ENCODE assay signal across 9 cellular contexts in the genomic region with DNA sequence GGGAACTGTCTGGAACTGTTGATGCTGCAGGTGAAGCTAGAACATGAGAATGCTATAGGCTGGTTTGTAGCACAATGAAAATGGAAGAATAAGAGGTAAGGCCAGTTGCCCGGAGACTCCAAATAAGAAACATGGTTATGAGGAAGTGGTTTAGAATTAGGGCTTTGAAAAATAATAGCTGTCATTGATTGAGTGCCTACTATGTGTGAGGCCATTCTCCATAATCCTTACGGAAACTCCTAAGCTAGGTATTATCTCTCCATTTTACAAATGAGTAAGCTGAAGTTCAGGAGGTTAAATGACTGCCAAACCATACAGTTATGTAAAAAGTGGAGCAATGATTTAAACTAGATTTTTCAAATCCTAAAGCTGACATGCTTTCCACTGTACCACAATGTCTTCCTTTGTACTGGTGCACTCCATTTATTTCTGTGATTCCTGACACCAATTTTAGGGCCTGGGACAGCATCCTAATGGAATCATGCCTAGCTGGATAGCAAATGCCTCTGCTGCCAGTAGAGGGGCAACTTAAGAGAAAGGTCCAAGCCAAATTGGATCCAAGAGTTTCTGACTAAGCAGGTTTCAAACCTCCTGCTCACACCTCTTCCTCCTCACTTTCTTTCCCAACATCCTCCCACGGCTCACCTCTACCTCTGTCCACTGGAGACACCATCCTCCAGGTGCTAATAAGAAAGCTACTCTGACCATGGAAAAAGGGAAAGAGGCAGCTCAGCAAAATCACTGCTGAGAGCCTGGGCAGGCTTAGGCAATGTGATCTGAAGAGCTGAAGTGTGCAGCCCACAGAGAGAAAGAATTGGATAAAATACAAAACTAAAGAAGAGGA. TPM values are rescaled to one million over a fixed set of nuclear protein-coding genes. Genes with fewer than 3 reads are reported as not detected.
A peak's percentile ranks its signal among the peaks of the same experiment; 100 is the strongest.
DNase-seq lines count a peak whose midpoint lies in the region; ATAC-seq, FAIRE-seq and TF ChIP-seq lines count a peak whose summit lies in the region.
"Had no signal": no experiment of that assay in that cellular context is flagged by ENCODE, and none has a peak within 500 bp of the region (broad histone marks: within the 10 kb centered on the region; RNA-seq: fewer than 3 reads in every experiment).

No MANE protein-coding gene starts in this region.

- peaks cover 21% of the 10 kb centered on the region for H3K4me1 Mint-ChIP-seq in T-helper 1 cell treated with Interleukin-12 subunit alpha and Interleukin-12 subunit beta and Interleukin-4 antibody, amounts not matched to agents 30 μg/mL and 1 μg/mL, for 36 hours (ENCODE audit: low read depth)
- H3K4me1 Mint-ChIP-seq in activated T-cell treated with anti-CD3 and anti-CD28 coated beads, Interleukin-2, amount 50 U/mL, for 72 hours (ENCODE audit: low read depth) = peaks cover 37% of the 10 kb centered on the region

- no peaks in the 10 kb centered on the region for H3K9me3 ChIP-seq in aorta (ENCODE audit: control insufficient read depth, low read length)

- no peak overlapping the region for H3K4me3 ChIP-seq in skin epidermis
- H3K4me3 ChIP-seq in aorta (ENCODE audit: low read length in 2 of 2) = no peak overlapping the region

- no peaks in the 10 kb centered on the region for H3K36me3 Mint-ChIP-seq in T-helper 1 cell treated with Interleukin-12 subunit alpha and Interleukin-12 subunit beta and Interleukin-4 antibody, amounts not matched to agents 30 μg/mL and 1 μg/mL, for 36 hours (ENCODE audit: low read depth)
- H3K36me3 Mint-ChIP-seq in activated T-cell treated with anti-CD3 and anti-CD28 coated beads, Interleukin-2, amount 50 U/mL, for 72 hours (ENCODE audit: insufficient read depth in 2 of 2) = peaks cover 2% of the 10 kb centered on the region in 2 donors

- H3K27ac ChIP-seq in skin epidermis = peak overlapping the region in 12 of 21 experiments; percentile 19 to 78 (median 64)
- no peak overlapping the region for H3K27ac ChIP-seq in aorta (ENCODE audit: low read depth in 1 of 2, low read length in 2 of 2)
- H3K27ac ChIP-seq: 22Rv1 had no signal

- H3K9me3 Mint-ChIP-seq in T-helper 1 cell treated with Interleukin-12 subunit alpha and Interleukin-12 subunit beta and Interleukin-4 antibody, amounts not matched to agents 30 μg/mL and 1 μg/mL, for 36 hours = no peaks in the 10 kb centered on the region
- H3K9me3 Mint-ChIP-seq in activated T-cell treated with anti-CD3 and anti-CD28 coated beads, Interleukin-2, amount 50 U/mL, for 72 hours = no peaks in the 10 kb centered on the region

- H3K27me3 Mint-ChIP-seq in T-helper 1 cell treated with Interleukin-12 subunit alpha and Interleukin-12 subunit beta and Interleukin-4 antibody, amounts not matched to agents 30 μg/mL and 1 μg/mL, for 36 hours (ENCODE audit: low read depth) = peaks cover 3% of the 10 kb centered on the region
- peaks cover 4% of the 10 kb centered on the region for H3K27me3 Mint-ChIP-seq in activated T-cell treated with anti-CD3 and anti-CD28 coated beads, Interleukin-2, amount 50 U/mL, for 72 hours (ENCODE audit: low read depth)

- H3K4me3 Mint-ChIP-seq in T-helper 1 cell treated with Interleukin-12 subunit alpha and Interleukin-12 subunit beta and Interleukin-4 antibody, amounts not matched to agents 30 μg/mL and 1 μg/mL, for 36 hours = peak overlapping the region; percentile 8
- H3K4me3 Mint-ChIP-seq in activated T-cell treated with anti-CD3 and anti-CD28 coated beads, Interleukin-2, amount 50 U/mL, for 72 hours = peak overlapping the region; percentile 54 to 91

- 94 to 96% methylated on average over 3 of the region's 3 CpGs for WGBS in aorta, 2 donors

- H3K27me3 ChIP-seq in aorta (ENCODE audit: control insufficient read depth in 1 of 2, insufficient read depth in 2 of 2, low read length in 1 of 2) = no peaks in the 10 kb centered on the region

- TF ChIP-seq CTCF in D721Med (IDR thresholded peaks at IDR 0.05; ENCODE audit: insufficient read depth, missing control alignments) = no peak

- intact Hi-C loops in aorta (cut with DNase I) = no loop called here

- DNase-seq in T-helper 1 cell = no peak
- DNase-seq in activated T-cell treated with anti-CD3 and anti-CD28 coated beads, Interleukin-2, amount 50 U/mL, for 72 hours = no peak
- DNase-seq in aorta = no peak
- no peak for DNase-seq in D721Med (ENCODE audit: insufficient read length, low spot score)
- no peak for DNase-seq in NCI-H1092 treated with DMSO at 0.1 percent for 48 hours (lab: John Stamatoyannopoulos, UW)

- peak; percentile 16 for ATAC-seq in HG03039 (IDR thresholded peaks at IDR 0.05; ENCODE audit: unreplicated experiment)
- peak; percentile 35 to 47 for ATAC-seq in activated T-cell treated with anti-CD3 and anti-CD28 coated beads, Interleukin-2, amount 50 U/mL, for 72 hours (replicated peaks in 1 of 2)
- ATAC-seq in aorta (ENCODE audit: low FRiP score) = no peak

- peak overlapping the region; percentile 77 for H3K27ac Mint-ChIP-seq in T-helper 1 cell treated with Interleukin-12 subunit alpha and Interleukin-12 subunit beta and Interleukin-4 antibody, amounts not matched to agents 30 μg/mL and 1 μg/mL, for 36 hours
- H3K27ac Mint-ChIP-seq in activated T-cell treated with anti-CD3 and anti-CD28 coated beads, Interleukin-2, amount 50 U/mL, for 72 hours = peak overlapping the region; percentile 98

- no peak for FAIRE-seq in D721Med (lab: Jason Lieb, UNC)

- peaks cover 0 to 4% of the 10 kb centered on the region in 2 donors for H3K4me1 ChIP-seq in aorta (ENCODE audit: control insufficient read depth in 1 of 2, insufficient read depth in 2 of 2, low read length in 2 of 2)

- no peaks in the 10 kb centered on the region for H3K36me3 ChIP-seq in aorta (ENCODE audit: control insufficient read depth in 1 of 2, insufficient read depth in 2 of 2, low read length in 1 of 2)

RNA-seq across cellular contexts. Expression of a gene that starts 46.9 kb away (rescaled TPM):
- total RNA-seq in activated T-cell treated with anti-CD3 and anti-CD28 coated beads, Interleukin-2, amount 50 U/mL, for 72 hours = 100 to 1,000 TPM in 1 of 2 donors, 10 to 100 TPM in 1; 70.3 to 103 TPM
- 100 to 1,000 TPM; 306 to 486 TPM for total RNA-seq in aorta
- polyA plus RNA-seq in aorta = 100 to 1,000 TPM in 1 of 2 donors, 10 to 100 TPM in 1; 94.5 to 101 TPM

Comparison
In these comparisons a context has a peak if more than half of its experiments do, and no peak if none do; other contexts are left out.
1. H3K27ac ChIP-seq: peak in skin epidermis (12 of 21); none in aorta (0 of 2).